17 cellular contexts compared by ENCODE assay signal in the genomic region with DNA sequence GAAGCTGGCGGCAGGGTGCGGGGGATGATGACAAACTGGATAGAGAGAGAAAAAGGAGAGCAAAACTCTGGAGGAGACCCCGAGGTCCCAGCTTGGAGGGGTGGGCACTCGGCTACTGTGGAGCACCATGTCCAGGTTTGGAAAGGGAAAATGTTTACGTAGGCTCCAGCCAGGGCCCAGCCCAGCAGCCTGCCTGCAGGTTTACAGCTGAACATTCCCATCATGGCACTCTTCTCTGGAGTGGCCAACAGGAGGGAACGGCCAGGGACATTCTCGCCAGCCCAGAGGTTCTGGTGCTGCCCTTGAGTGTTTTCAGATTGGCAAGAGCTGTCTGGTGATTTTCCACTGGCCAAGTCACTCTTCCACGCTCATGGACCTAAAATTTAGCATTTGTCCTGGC.
DNase-seq lines count a peak whose midpoint lies in the region; ATAC-seq and TF ChIP-seq lines count a peak whose summit lies in the region.
"Had no signal": no experiment of that assay in that cellular context is flagged by ENCODE, and none has a peak within 500 bp of the region (broad histone marks: within the 10 kb centered on the region; RNA-seq: fewer than 3 reads in every experiment).

No MANE protein-coding gene starts in this region.

- H3K4me3 ChIP-seq in neuronal stem cell (ENCODE audit: low read length in 2 of 2) (no peak overlapping the region), right cardiac atrium (ENCODE audit: low read length) (no peak overlapping the region)
- H3K4me3 ChIP-seq: BLaER1 had no signal

- H2AFZ ChIP-seq in H9 (ENCODE audit: low read length) (no peak overlapping the region), neuronal stem cell (ENCODE audit: low read length) (peak overlapping the region; percentile 11)

- no peak overlapping the region for H3K4me2 ChIP-seq in H9 (ENCODE audit: insufficient read depth, insufficient read length, low read length)
- H3K4me2 ChIP-seq in neuronal stem cell (ENCODE audit: insufficient read depth, low read length, poor library complexity, severe bottlenecking), result no peak overlapping the region
- H3K4me2 ChIP-seq: BLaER1 had no signal

- DNase-seq in H9 (no peak), WTC11 (ENCODE audit: low spot score) (no peak), neuronal stem cell (ENCODE audit: low spot score) (no peak), right cardiac atrium (no peak)
- DNase-seq in activated naive CD4-positive, alpha-beta T cell (lab: John Stamatoyannopoulos, UW), result no peak
- no peak for DNase-seq in activated effector memory CD4-positive, alpha-beta T cell treated with anti-CD3 and anti-CD28 coated beads, Interleukin-2, amount 50 U/mL, for 16 hours
- DNase-seq: Caco-2; CD4-positive, CD25-positive, alpha-beta regulatory T cell; CD8-positive, alpha-beta T cell; DMS153; DND-41; GOT3; HCEC 1CT had no signal

- H3K9ac ChIP-seq in H9 (ENCODE audit: extremely low read depth, insufficient read length, low read length), result no peak overlapping the region
- no peak overlapping the region for H3K9ac ChIP-seq in neuronal stem cell (ENCODE audit: low read depth, low read length, poor library complexity)
- H3K9ac ChIP-seq: BLaER1 had no signal

- CTCF ChIA-PET in WTC11 (lab: Charles Lee), result interaction anchor here (1.1 kb wide), 1 partner anchor 10 kb away, joined by 3 read pairs; no protein-coding TSS in a partner anchor

- H3K23ac ChIP-seq in H9 (ENCODE audit: insufficient read length, low read depth, low read length), result no peak overlapping the region
- no peak overlapping the region for H3K23ac ChIP-seq in neuronal stem cell (ENCODE audit: low read depth, low read length, poor library complexity)

- no peak overlapping the region for H4K5ac ChIP-seq in H9 (ENCODE audit: insufficient read length, low read depth, low read length)

- TF ChIP-seq CTCF in H9 (conservative IDR thresholded peaks at IDR 0.05) (no peak), WTC11 (IDR thresholded peaks at IDR 0.05) (no peak)

- 0 out of 2 replicates have a peak overlapping the region, but pooled peaks have one; percentile 13 for H3K14ac ChIP-seq in H9 (ENCODE audit: insufficient read depth, low read length)
- no peak overlapping the region for H3K14ac ChIP-seq in neuronal stem cell (ENCODE audit: low read length)

- no peaks in the 10 kb centered on the region for H3K23me2 ChIP-seq in H9 (ENCODE audit: insufficient read length, low read depth, low read length, poor library complexity, severe bottlenecking)

- H4K91ac ChIP-seq in H9 (ENCODE audit: insufficient read length, low read depth, low read length) (no peak overlapping the region), neuronal stem cell (ENCODE audit: low read depth, low read length, poor library complexity) (no peak overlapping the region)

- no peaks in the 10 kb centered on the region for H3K9me3 ChIP-seq in H9 (ENCODE audit: control insufficient read depth, low read depth, low read length)
- no peaks in the 10 kb centered on the region for H3K9me3 ChIP-seq in neuronal stem cell (replicated peaks in 1 of 2; ENCODE audit: control insufficient read depth in 2 of 2, insufficient read depth in 1 of 2, low read depth in 1 of 2, low read length in 2 of 2)
- no peaks in the 10 kb centered on the region for H3K9me3 ChIP-seq in right cardiac atrium (ENCODE audit: control insufficient read depth, low read length)
- H3K9me3 ChIP-seq: BLaER1, Caco-2 had no signal

- H3K36me3 Mint-ChIP-seq in H9 (ENCODE audit: insufficient read depth in 1 of 3, low read depth in 3 of 3) (no peaks in the 10 kb centered on the region; a peak in 1 of 7 replicates), WTC11 (0 out of 2 replicates have a peak, but pooled peaks cover 4% of the 10 kb centered on the region)
- H3K36me3 Mint-ChIP-seq: CD4-positive, CD25-positive, alpha-beta regulatory T cell; CD8-positive, alpha-beta T cell had no signal

- H3K79me2 ChIP-seq in H9 (ENCODE audit: insufficient read depth, low read length), result no peaks in the 10 kb centered on the region

- H4K8ac ChIP-seq in H9 (replicated peaks; ENCODE audit: insufficient read length, low read depth, low read length), result no peak overlapping the region
- H4K8ac ChIP-seq in neuronal stem cell (ENCODE audit: low read depth, low read length), result no peak overlapping the region

- H2BK15ac ChIP-seq in H9 (ENCODE audit: low read depth, low read length) (no peak overlapping the region), neuronal stem cell (ENCODE audit: low read length) (no peak overlapping the region)

- no peak overlapping the region for H3K27ac Mint-ChIP-seq in H9
- 0 out of 2 replicates have a peak overlapping the region, but pooled peaks have one; percentile 13 for H3K27ac Mint-ChIP-seq in WTC11
- H3K27ac Mint-ChIP-seq: B cell; CD4-positive, CD25-positive, alpha-beta regulatory T cell; CD8-positive, alpha-beta T cell had no signal

- POLR2A ChIA-PET in WTC11 (lab: Charles Lee), result no interaction called here

- no peak overlapping the region for H2BK20ac ChIP-seq in H9 (ENCODE audit: low read depth, low read length, poor library complexity, severe bottlenecking)

- no CpG with 5 or more reads among the region's 8 CpGs for WGBS in H9 (ENCODE audit: extremely low coverage, insufficient read length, low lambda C conversion rate)
- no CpG with 5 or more reads among the region's 8 CpGs for WGBS in neuronal stem cell (ENCODE audit: extremely low coverage in 2 of 2, insufficient read length in 2 of 2, insufficient replicate concordance in 1 of 2), 2 donors
- 89% methylated on average over 8 of the region's 8 CpGs for WGBS in right cardiac atrium

- H2BK120ac ChIP-seq in H9 (ENCODE audit: low read depth, low read length, poor library complexity, severe bottlenecking) (no peak overlapping the region), neuronal stem cell (ENCODE audit: low read depth, low read length) (no peak overlapping the region)

- intact Hi-C loops in right cardiac atrium (cut with DNase I), result no loop called here

- no peak overlapping the region for H3K56ac ChIP-seq in H9 (ENCODE audit: insufficient read length, low read depth, low read length)

- H3K4me1 ChIP-seq in H9 (ENCODE audit: insufficient read depth, low read length), result no peaks in the 10 kb centered on the region
- peaks cover 0 to under 1% of the 10 kb centered on the region in 2 donors for H3K4me1 ChIP-seq in neuronal stem cell (ENCODE audit: control insufficient read depth in 2 of 2, insufficient read depth in 1 of 2, low read depth in 1 of 2, low read length in 2 of 2)
- H3K4me1 ChIP-seq in right cardiac atrium (ENCODE audit: control insufficient read depth, insufficient read depth, low read length), result no peaks in the 10 kb centered on the region
- H3K4me1 ChIP-seq: BLaER1 had no signal

- H3T11ph ChIP-seq in H9 (ENCODE audit: low read length), result no peak overlapping the region

- H2AK5ac ChIP-seq in H9 (ENCODE audit: insufficient read length, low read length) (no peak overlapping the region), neuronal stem cell (ENCODE audit: low read depth, low read length) (peak overlapping the region; percentile 73)

- H3K18ac ChIP-seq in H9 (ENCODE audit: insufficient read length, low read depth, low read length) (no peak overlapping the region), neuronal stem cell (ENCODE audit: low read length) (peak overlapping the region; percentile 40)

- H3K4ac ChIP-seq in H9 (ENCODE audit: low read depth, low read length), result no peak overlapping the region
- H3K4ac ChIP-seq in neuronal stem cell (ENCODE audit: low read length), result no peak overlapping the region

- H3K27me3 ChIP-seq in H9 (ENCODE audit: insufficient read depth, low read length), result no peaks in the 10 kb centered on the region
- H3K27me3 ChIP-seq in neuronal stem cell (ENCODE audit: control insufficient read depth in 3 of 3, insufficient read depth in 3 of 3, low read depth in 1 of 3, low read length in 3 of 3), result no peaks in the 10 kb centered on the region
- H3K27me3 ChIP-seq in right cardiac atrium (ENCODE audit: control insufficient read depth, insufficient read depth), result no peaks in the 10 kb centered on the region
- H3K27me3 ChIP-seq: BLaER1 had no signal

- H3K9me3 Mint-ChIP-seq in H9 (no peaks in the 10 kb centered on the region), WTC11 (peaks cover 13% of the 10 kb centered on the region)
- H3K9me3 Mint-ChIP-seq: CD8-positive, alpha-beta T cell had no signal

- ATAC-seq in WTC11 (no peak), right cardiac atrium (no peak)
- ATAC-seq: CD8-positive, alpha-beta T cell had no signal

- H3K27me3 Mint-ChIP-seq in H9 (ENCODE audit: low read depth) (no peaks in the 10 kb centered on the region), WTC11 (ENCODE audit: low read depth) (no peaks in the 10 kb centered on the region)
- H3K27me3 Mint-ChIP-seq: CD4-positive, CD25-positive, alpha-beta regulatory T cell had no signal

- H2BK5ac ChIP-seq in H9 (ENCODE audit: insufficient read length, low read length) (no peak overlapping the region), neuronal stem cell (ENCODE audit: low read length) (no peak overlapping the region)

- H3K27ac ChIP-seq in H9 (ENCODE audit: insufficient read length, low read depth, low read length), result no peak overlapping the region
- H3K27ac ChIP-seq in neuronal stem cell (replicated peaks; ENCODE audit: low read length), result no peak overlapping the region
- no peak overlapping the region for H3K27ac ChIP-seq in right cardiac atrium (ENCODE audit: low read length)
- H3K27ac ChIP-seq: 22Rv1, BLaER1, C4-2B had no signal

- H2BK12ac ChIP-seq in H9 (ENCODE audit: insufficient read length, low read depth, low read length) (no peak overlapping the region), neuronal stem cell (ENCODE audit: low read length) (no peak overlapping the region)

- H3K36me3 ChIP-seq in neuronal stem cell (replicated peaks in 1 of 2; ENCODE audit: control insufficient read depth in 2 of 2, insufficient read depth in 2 of 2, low read length in 2 of 2), result no peaks in the 10 kb centered on the region
- H3K36me3 ChIP-seq: BLaER1 had no signal

- no peaks in the 10 kb centered on the region for H4K20me1 ChIP-seq in H9 (ENCODE audit: control insufficient read depth, insufficient read depth, insufficient read length)
- H4K20me1 ChIP-seq: BLaER1 had no signal

- H3K79me1 ChIP-seq in H9 (ENCODE audit: insufficient read depth, low read depth, low read length, poor library complexity, severe bottlenecking), result no peaks in the 10 kb centered on the region
- H3K79me1 ChIP-seq in neuronal stem cell (ENCODE audit: low read depth, low read length), result no peaks in the 10 kb centered on the region

- H3K4me1 Mint-ChIP-seq in H9, result peaks cover 4 to 9% of the 10 kb centered on the region in 2 experiments; a peak in 2 of 4 replicates
- H3K4me1 Mint-ChIP-seq in WTC11, result peaks cover 13% of the 10 kb centered on the region
- H3K4me1 Mint-ChIP-seq: B cell; CD4-positive, CD25-positive, alpha-beta regulatory T cell had no signal

- H3K4me3 Mint-ChIP-seq in H9 (no peak overlapping the region), WTC11 (no peak overlapping the region)
- H3K4me3 Mint-ChIP-seq: B cell; CD4-positive, CD25-positive, alpha-beta regulatory T cell; CD8-positive, alpha-beta T cell had no signal

TF ChIP-seq in WTC11, 78 proteins besides CTCF, POLR2A, EP300 and RAD21 (continues in another document):
- no peak for TF ChIP-seq TP53 (CRISPR knock-in tag; IDR thresholded peaks at IDR 0.05)
- TF ChIP-seq SMAD4 (CRISPR knock-in tag; IDR thresholded peaks at IDR 0.05), result no peak
- TF ChIP-seq ZNF219 (CRISPR knock-in tag; IDR thresholded peaks at IDR 0.05; ENCODE audit: borderline replicate concordance), result no peak
- TF ChIP-seq FOXJ3 (CRISPR knock-in tag; IDR thresholded peaks at IDR 0.05; ENCODE audit: borderline replicate concordance), result no peak
